Comparison of ENCODE assay signal across 8 cellular contexts in genomic region chr9:27539479-27540441, GRCh38. TPM values are rescaled to one million over a fixed set of nuclear protein-coding genes. Genes with fewer than 3 reads are reported as not detected.
DNase-seq lines count a peak whose midpoint lies in the region; ATAC-seq and TF ChIP-seq lines count a peak whose summit lies in the region.

No MANE protein-coding gene starts in this region.

- H3K36me3 ChIP-seq in psoas muscle (ENCODE audit: insufficient read depth in 1 of 2, low read depth in 1 of 2): no peaks in the 10 kb centered on the region

- 17 to 35% (median 27%) methylated on average over 5 of the region's 5 CpGs for WGBS in psoas muscle, 3 donors

- intact Hi-C loops in psoas muscle (cut with DNase I): no loop called here

- H3K27me3 ChIP-seq in psoas muscle (ENCODE audit: insufficient read depth in 3 of 3, low read length in 2 of 3): no peaks in the 10 kb centered on the region

- no peak for TF ChIP-seq CTCF in epithelial cell of esophagus (IDR thresholded peaks at IDR 0.05; ENCODE audit: insufficient read depth, low read depth, low read length, missing control alignments)
- no peak for TF ChIP-seq CTCF in psoas muscle (IDR thresholded peaks at IDR 0.05)

- ATAC-seq in GM18511 (IDR thresholded peaks at IDR 0.05; ENCODE audit: unreplicated experiment) (peak; percentile 47), HG03457 (IDR thresholded peaks at IDR 0.05; ENCODE audit: unreplicated experiment) (peak; percentile 43), psoas muscle (peak; percentile 71 to 79 (median 75)), GM21528 (IDR thresholded peaks at IDR 0.05; ENCODE audit: low FRiP score, unreplicated experiment) (no peak)

- DNase-seq in epithelial cell of esophagus (ENCODE audit: low read depth) (peak; percentile 78), psoas muscle (peak; percentile 32 to 71), NCI-H748 treated with DMSO at 0.1 percent for 48 hours (lab: John Stamatoyannopoulos, UW) (no peak)
- DNase-seq in stimulated activated CD4-positive, alpha-beta T cell treated with anti-CD3 and anti-CD28 coated beads, Interleukin-15, amount 100 ng/mL, for 24 hours: no peak
- DNase-seq in activated CD4-positive, CD25-positive, alpha-beta regulatory T cell treated with anti-CD3 and anti-CD28 coated beads, Interleukin-2, amount 50 U/mL, for 72 hours: no peak

- H3K4me3 ChIP-seq in epithelial cell of esophagus (ENCODE audit: low read length) (no peak overlapping the region), psoas muscle (no peak overlapping the region)

- H3K27ac ChIP-seq in psoas muscle: peak overlapping the region; percentile 92

- peaks cover 59% of the 10 kb centered on the region for H3K4me1 ChIP-seq in psoas muscle

- no peaks in the 10 kb centered on the region for H3K9me3 ChIP-seq in psoas muscle

RNA-seq across cellular contexts. Expression of gene MOB3B, which starts 10.1 kb away (rescaled TPM):
- total RNA-seq in psoas muscle: 1 to 10 TPM; 1.1 to 4.5 (median 1.9) TPM
- 1 to 10 TPM in 2 of 3 donors, under 1 TPM in 1; 0.57 to 3.8 (median 1.8) TPM for polyA plus RNA-seq in psoas muscle

RNA-seq across cellular contexts. Expression of gene IFNK, which starts 15.7 kb away (rescaled TPM):
- not detected for total RNA-seq in psoas muscle
- not detected for polyA plus RNA-seq in psoas muscle

RNA-seq across cellular contexts. Expression of gene C9orf72, which starts 33.5 kb away (rescaled TPM):
- 10 to 100 TPM; 12.9 to 26.8 (median 19.6) TPM for total RNA-seq in psoas muscle
- 10 to 100 TPM; 10.5 to 21.3 (median 13.1) TPM for polyA plus RNA-seq in psoas muscle

Comparison
In these comparisons a context has a peak if more than half of its experiments do, and no peak if none do; other contexts are left out.
1. DNase-seq: peak in epithelial cell of esophagus (single experiment) and psoas muscle (2 of 2); none in stimulated activated CD4-positive, alpha-beta T cell treated with anti-CD3 and anti-CD28 coated beads, Interleukin-15, amount 100 ng/mL, for 24 hours (single experiment), NCI-H748 treated with DMSO at 0.1 percent for 48 hours (single experiment) and activated CD4-positive, CD25-positive, alpha-beta regulatory T cell treated with anti-CD3 and anti-CD28 coated beads, Interleukin-2, amount 50 U/mL, for 72 hours (single experiment).